1 cellular context compared by ENCODE assay signal in the genomic region with DNA sequence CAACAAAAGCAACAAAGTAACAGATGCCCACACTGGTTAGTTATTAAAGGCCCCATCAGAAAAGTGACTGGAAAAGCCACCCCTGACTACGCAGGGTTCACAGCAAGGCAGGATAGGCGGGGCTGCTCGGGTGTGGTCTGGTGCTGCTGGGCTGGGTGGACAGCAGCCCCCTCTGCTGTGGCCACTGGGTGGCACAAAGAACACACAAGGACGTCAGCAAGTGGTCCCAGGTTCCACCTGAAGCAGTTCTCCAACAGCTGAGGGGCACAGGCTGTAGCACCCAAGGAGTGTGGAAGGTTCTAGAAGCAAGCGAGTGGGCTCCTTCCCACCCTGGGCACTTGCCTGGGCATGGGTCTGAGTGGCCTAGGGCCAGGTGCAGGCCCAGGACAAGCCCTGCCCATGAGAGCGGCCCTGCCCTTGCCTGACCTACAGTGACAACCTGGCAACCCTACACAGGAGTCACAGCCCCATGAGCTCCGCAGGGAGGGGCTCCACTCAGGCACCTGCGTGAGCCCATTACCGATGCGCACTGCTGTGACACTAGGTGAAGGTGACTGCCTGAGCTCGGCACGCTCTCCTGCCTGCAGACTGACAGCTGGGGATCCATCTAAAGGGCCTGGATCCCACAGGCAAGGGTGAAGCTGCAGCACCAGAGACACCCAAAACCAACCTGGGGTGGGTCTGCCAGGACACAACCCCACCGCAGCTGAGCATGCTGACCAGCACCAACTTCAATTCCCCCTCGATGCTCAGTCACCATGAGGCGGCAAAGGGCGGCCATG.
TF ChIP-seq lines count a peak whose summit lies in the region.

No MANE protein-coding gene starts in this region.

TF ChIP-seq in K562, 482 proteins besides CTCF, POLR2A, EP300 and RAD21:
- TF ChIP-seq ADNP (tag; IDR thresholded peaks at IDR 0.05): no peak
- peak; percentile 64; the same call in 1 of the 2 replicates for TF ChIP-seq POLR2G (IDR thresholded peaks at IDR 0.05; ENCODE audit: low read depth, low read length)
- peak; percentile 63 for TF ChIP-seq RBM22 (IDR thresholded peaks at IDR 0.05; ENCODE audit: low read depth, low read length, poor library complexity, severe bottlenecking)
- TF ChIP-seq WHSC1 (IDR thresholded peaks at IDR 0.05; ENCODE audit: low read length): peak; percentile 38
